28 cellular contexts compared by ENCODE assay signal in genomic region chr3:53826048-53826447, GRCh38. TPM values are rescaled to one million over a fixed set of nuclear protein-coding genes. Genes with fewer than 3 reads are reported as not detected.
"Had no signal": no experiment of that assay in that cellular context is flagged by ENCODE, and none has a peak within 500 bp of the region (broad histone marks: within the 10 kb centered on the region; RNA-seq: fewer than 3 reads in every experiment).

No MANE protein-coding gene starts in this region.

- H3K79me2 ChIP-seq: parathyroid adenoma had no signal

- H3K36me3 ChIP-seq: esophagus squamous epithelium, neural progenitor cell, right atrium auricular region, upper lobe of left lung had no signal

- H2AFZ ChIP-seq: neural progenitor cell, parathyroid adenoma had no signal

- DNase-seq: cortex of kidney; effector memory CD8-positive, alpha-beta T cell; erythroblast; esophagus squamous epithelium; hypothalamus; immature natural killer cell; natural killer cell; stimulated activated CD4-positive, alpha-beta T cell treated with anti-CD3 and anti-CD28 coated beads, Interleukin-2, amount 100 ng/mL, for 24 hours; stimulated activated CD4-positive, alpha-beta T cell treated with anti-CD3 and anti-CD28 coated beads, Interleukin-4, amount 100 ng/mL, for 24 hours; stimulated activated naive CD8-positive, alpha-beta T cell treated with anti-CD3 and anti-CD28 coated beads, Interleukin-15, Interleukin-2, amounts not matched to agents 100 U/mL and 50 U/mL, for 24 hours; substantia nigra; testis; tibial artery; upper lobe of left lung had no signal

- FAIRE-seq: endometrium, frontal cortex, keratinocyte, urothelium cell line had no signal

- H3K9ac ChIP-seq: neural progenitor cell, parathyroid adenoma had no signal

- H3K9me3 Mint-ChIP-seq: effector memory CD8-positive, alpha-beta T cell; immature natural killer cell; memory B cell; natural killer cell; neural progenitor cell; stimulated activated effector memory CD8-positive, alpha-beta T cell treated with anti-CD3 and anti-CD28 coated beads, Interleukin-12 subunit alpha, Interleukin-12 subunit beta, amount 100 ng/mL, for 72 hours had no signal

- H3K4me3 ChIP-seq: esophagus squamous epithelium, lung, neural progenitor cell, right atrium auricular region, smooth muscle cell, testis, tibial artery, upper lobe of left lung had no signal

- H3K4me1 Mint-ChIP-seq: immature natural killer cell; memory B cell; natural killer cell; stimulated activated effector memory CD8-positive, alpha-beta T cell treated with anti-CD3 and anti-CD28 coated beads, Interleukin-12 subunit alpha, Interleukin-12 subunit beta, amount 100 ng/mL, for 72 hours had no signal

- H3K27me3 ChIP-seq: neural progenitor cell, right atrium auricular region, testis, tibial artery, upper lobe of left lung had no signal

- H3K27ac ChIP-seq: esophagus squamous epithelium, neural progenitor cell, parathyroid adenoma, right atrium auricular region, testis, tibial artery, upper lobe of left lung had no signal

- H3K36me3 Mint-ChIP-seq: immature natural killer cell; memory B cell; natural killer cell; stimulated activated effector memory CD8-positive, alpha-beta T cell treated with anti-CD3 and anti-CD28 coated beads, Interleukin-12 subunit alpha, Interleukin-12 subunit beta, amount 100 ng/mL, for 72 hours had no signal

- H3K4me2 ChIP-seq: neural progenitor cell, smooth muscle cell had no signal

- H3K27me3 Mint-ChIP-seq: memory B cell, progenitor cell of endocrine pancreas had no signal

- H3K9me3 ChIP-seq: esophagus squamous epithelium, right atrium auricular region, testis, tibial artery, upper lobe of left lung had no signal

- H3K4me1 ChIP-seq: neural progenitor cell, parathyroid adenoma, right atrium auricular region, testis, tibial artery had no signal

- H3K27ac Mint-ChIP-seq: effector memory CD8-positive, alpha-beta T cell; immature natural killer cell; memory B cell; natural killer cell; neural progenitor cell; progenitor cell of endocrine pancreas; stimulated activated effector memory CD8-positive, alpha-beta T cell treated with anti-CD3 and anti-CD28 coated beads, Interleukin-12 subunit alpha, Interleukin-12 subunit beta, amount 100 ng/mL, for 72 hours had no signal

- ATAC-seq: effector memory CD8-positive, alpha-beta T cell; left lobe of liver; natural killer cell; sciatic nerve; stimulated activated effector memory CD8-positive, alpha-beta T cell treated with anti-CD3 and anti-CD28 coated beads, Interleukin-12 subunit alpha, Interleukin-12 subunit beta, amount 100 ng/mL, for 72 hours; stimulated activated naive CD8-positive, alpha-beta T cell treated with anti-CD3 and anti-CD28 coated beads, Interleukin-15, Interleukin-2, amounts not matched to agents 100 U/mL and 50 U/mL, for 24 hours had no signal

- H3K4me3 Mint-ChIP-seq: effector memory CD8-positive, alpha-beta T cell; immature natural killer cell; memory B cell; natural killer cell; neural progenitor cell; stimulated activated effector memory CD8-positive, alpha-beta T cell treated with anti-CD3 and anti-CD28 coated beads, Interleukin-12 subunit alpha, Interleukin-12 subunit beta, amount 100 ng/mL, for 72 hours had no signal

RNA-seq across cellular contexts. Expression of gene CHDH, which starts 20.2 kb away (rescaled TPM):
- polyA plus RNA-seq: immature natural killer cell, keratinocyte had no signal

RNA-seq across cellular contexts. Expression of gene IL17RB, which starts 20.3 kb away (rescaled TPM):
- total RNA-seq: smooth muscle cell had no signal
- polyA plus RNA-seq: keratinocyte had no signal
